ENCODE assay signal across 8 cellular contexts in genomic region chr6:30508890-30509736, GRCh38. TPM values are rescaled to one million over a fixed set of nuclear protein-coding genes. Genes with fewer than 3 reads are reported as not detected.
DNase-seq lines count a peak whose midpoint lies in the region; ATAC-seq and TF ChIP-seq lines count a peak whose summit lies in the region.

No MANE protein-coding gene starts in this region.

- H3K9me3 ChIP-seq in Loucy (ENCODE audit: insufficient read depth, low read depth, low read length), result no peaks in the 10 kb centered on the region

- peak overlapping the region in 27 of 59 donors; percentile 3 to 66 (median 30) for H3K27ac ChIP-seq in dorsolateral prefrontal cortex

- H4K20me1 ChIP-seq in Loucy (ENCODE audit: insufficient read depth, low read length, poor library complexity, severe bottlenecking), result no peaks in the 10 kb centered on the region

- H3K27me3 ChIP-seq in Loucy (ENCODE audit: insufficient read depth, low read length, poor library complexity, severe bottlenecking), result no peaks in the 10 kb centered on the region
- peaks cover 0 to 23% (median 0%) of the 10 kb centered on the region in 45 donors for H3K27me3 ChIP-seq in dorsolateral prefrontal cortex

- TF ChIP-seq CTCF in Loucy (conservative IDR thresholded peaks at IDR 0.05; ENCODE audit: low read length) (no peak), dorsolateral prefrontal cortex (IDR thresholded peaks at IDR 0.05 in 54 of 56, conservative IDR thresholded peaks at IDR 0.05 in 2 of 56; ENCODE audit: low read depth in 1 of 56, partially characterized antibody in 56 of 56) (no peak)

- H3K4me3 ChIP-seq in Loucy (ENCODE audit: low read length, poor library complexity, severe bottlenecking), result peak overlapping the region; percentile 67
- no peak overlapping the region for H3K4me3 ChIP-seq in dorsolateral prefrontal cortex

- peak overlapping the region; percentile 51 for H3K4me3 Mint-ChIP-seq in activated CD4-positive, alpha-beta T cell treated with anti-CD3 and anti-CD28 coated beads for 36 hours
- H3K4me3 Mint-ChIP-seq in central memory CD8-positive, alpha-beta T cell, result peak overlapping the region; percentile 52
- H3K4me3 Mint-ChIP-seq in stimulated activated effector memory CD8-positive, alpha-beta T cell treated with anti-CD3 and anti-CD28 coated beads, Interleukin-12 subunit alpha, Interleukin-12 subunit beta, amount 100 ng/mL, for 72 hours, result peak overlapping the region; percentile 47

- H3K4me1 Mint-ChIP-seq in activated CD4-positive, alpha-beta T cell treated with anti-CD3 and anti-CD28 coated beads for 36 hours, result peaks cover 60% of the 10 kb centered on the region
- peaks cover 44% of the 10 kb centered on the region for H3K4me1 Mint-ChIP-seq in central memory CD8-positive, alpha-beta T cell
- H3K4me1 Mint-ChIP-seq in stimulated activated effector memory CD8-positive, alpha-beta T cell treated with anti-CD3 and anti-CD28 coated beads, Interleukin-12 subunit alpha, Interleukin-12 subunit beta, amount 100 ng/mL, for 72 hours, result peaks cover 41% of the 10 kb centered on the region

- peak; percentile 37 for DNase-seq in activated CD4-positive, alpha-beta T cell treated with anti-CD3 and anti-CD28 coated beads for 36 hours
- no peak for DNase-seq in activated CD4-positive, alpha-beta T cell treated with anti-CD3 and anti-CD28 coated beads for 1 hour
- no peak for DNase-seq in central memory CD8-positive, alpha-beta T cell (ENCODE audit: low spot score in 2 of 2)
- no peak for DNase-seq in stimulated activated effector memory CD8-positive, alpha-beta T cell treated with anti-CD3 and anti-CD28 coated beads, Interleukin-12 subunit alpha, Interleukin-12 subunit beta, amount 100 ng/mL, for 72 hours (ENCODE audit: low spot score in 2 of 2)
- no peak for DNase-seq in dedifferentiated amniotic fluid mesenchymal stem cell (ENCODE audit: extremely low spot score)
- DNase-seq in inferior parietal cortex (ENCODE audit: extremely low spot score), result no peak
- DNase-seq in dorsolateral prefrontal cortex, result no peak

- ATAC-seq in activated CD4-positive, alpha-beta T cell treated with anti-CD3 and anti-CD28 coated beads for 36 hours, result peak; percentile 71
- peak; percentile 85 for ATAC-seq in central memory CD8-positive, alpha-beta T cell (replicated peaks; ENCODE audit: extremely low read depth, poor library complexity, severe bottlenecking)
- ATAC-seq in stimulated activated effector memory CD8-positive, alpha-beta T cell treated with anti-CD3 and anti-CD28 coated beads, Interleukin-12 subunit alpha, Interleukin-12 subunit beta, amount 100 ng/mL, for 72 hours, result peak; percentile 88

- H3K9me3 Mint-ChIP-seq in activated CD4-positive, alpha-beta T cell treated with anti-CD3 and anti-CD28 coated beads for 36 hours (ENCODE audit: low read depth), result no peaks in the 10 kb centered on the region
- H3K9me3 Mint-ChIP-seq in central memory CD8-positive, alpha-beta T cell, result no peaks in the 10 kb centered on the region
- H3K9me3 Mint-ChIP-seq in stimulated activated effector memory CD8-positive, alpha-beta T cell treated with anti-CD3 and anti-CD28 coated beads, Interleukin-12 subunit alpha, Interleukin-12 subunit beta, amount 100 ng/mL, for 72 hours, result no peaks in the 10 kb centered on the region

- H3K36me3 Mint-ChIP-seq in activated CD4-positive, alpha-beta T cell treated with anti-CD3 and anti-CD28 coated beads for 36 hours (ENCODE audit: low read depth), result peaks cover 2% of the 10 kb centered on the region
- peaks cover 8% of the 10 kb centered on the region for H3K36me3 Mint-ChIP-seq in central memory CD8-positive, alpha-beta T cell (ENCODE audit: insufficient read depth)
- H3K36me3 Mint-ChIP-seq in stimulated activated effector memory CD8-positive, alpha-beta T cell treated with anti-CD3 and anti-CD28 coated beads, Interleukin-12 subunit alpha, Interleukin-12 subunit beta, amount 100 ng/mL, for 72 hours, result peaks cover 7% of the 10 kb centered on the region

- H3K27me3 Mint-ChIP-seq in activated CD4-positive, alpha-beta T cell treated with anti-CD3 and anti-CD28 coated beads for 36 hours, result no peaks in the 10 kb centered on the region
- no peaks in the 10 kb centered on the region for H3K27me3 Mint-ChIP-seq in central memory CD8-positive, alpha-beta T cell

- H3K9ac ChIP-seq in Loucy (ENCODE audit: low read depth, low read length, poor library complexity, severe bottlenecking), result peak overlapping the region; percentile 79

- H3K4me2 ChIP-seq in Loucy (ENCODE audit: low read depth, low read length, poor library complexity, severe bottlenecking), result peak overlapping the region; percentile 90

- intact Hi-C loops in activated CD4-positive, alpha-beta T cell treated with anti-CD3 and anti-CD28 coated beads for 36 hours (cut with DNase I, micrococcal nuclease), result loop anchor here (1.0 to 2.0 kb wide), 4 partner anchors 7 to 20 kb away; no protein-coding TSS in a partner anchor
- intact Hi-C loops in dorsolateral prefrontal cortex (cut with DNase I), result no loop called here

- peak overlapping the region; percentile 94 for H3K27ac Mint-ChIP-seq in activated CD4-positive, alpha-beta T cell treated with anti-CD3 and anti-CD28 coated beads for 36 hours
- H3K27ac Mint-ChIP-seq in central memory CD8-positive, alpha-beta T cell (ENCODE audit: low read depth), result peak overlapping the region; percentile 62
- H3K27ac Mint-ChIP-seq in stimulated activated effector memory CD8-positive, alpha-beta T cell treated with anti-CD3 and anti-CD28 coated beads, Interleukin-12 subunit alpha, Interleukin-12 subunit beta, amount 100 ng/mL, for 72 hours, result peak overlapping the region; percentile 77

- no peaks in the 10 kb centered on the region for H3K9me2 ChIP-seq in Loucy (replicated peaks; ENCODE audit: low read depth, low read length)

- peaks cover 19% of the 10 kb centered on the region for H3F3A ChIP-seq in Loucy (ENCODE audit: low read depth)

- H3K79me2 ChIP-seq in Loucy (ENCODE audit: insufficient read depth, low read length), result no peaks in the 10 kb centered on the region

- POLR2A ChIA-PET in activated CD4-positive, alpha-beta T cell treated with anti-CD3 and anti-CD28 coated beads for 36 hours (lab: Charles Lee), result interaction anchor here (0.6 to 2.1 kb wide), 4 partner anchors 17 to 179 kb away, joined by 4 to 6 read pairs (median 5); no protein-coding TSS in a partner anchor

- no peaks in the 10 kb centered on the region for H3K36me3 ChIP-seq in Loucy (ENCODE audit: insufficient read depth, low read length)

- no peak overlapping the region for H2AFZ ChIP-seq in Loucy (ENCODE audit: low read length)

- CTCF ChIA-PET in activated CD4-positive, alpha-beta T cell treated with anti-CD3 and anti-CD28 coated beads for 36 hours (lab: Charles Lee), result interaction anchor here (0.6 to 4.3 kb wide), 15 partner anchors 9 to 62 kb away, joined by 3 to 39 read pairs (median 5); partner anchors contain the start of gene ABCF1

- peaks cover 56% of the 10 kb centered on the region for H3K4me1 ChIP-seq in Loucy (ENCODE audit: insufficient read depth, low read length, poor library complexity, severe bottlenecking)

RNA-seq across cellular contexts. Expression of gene HLA-E, which starts 19.8 kb away (rescaled TPM):
- total RNA-seq in activated CD4-positive, alpha-beta T cell treated with anti-CD3 and anti-CD28 coated beads for 36 hours, result 100 to 1,000 TPM; 451 to 502 TPM
- total RNA-seq in dorsolateral prefrontal cortex, result 100 to 1,000 TPM in 88 of 120 experiments, 10 to 100 TPM in 32; 69.4 to 274 (median 123) TPM

RNA-seq across cellular contexts. Expression of gene GNL1, which starts 47.2 kb away (rescaled TPM):
- total RNA-seq in activated CD4-positive, alpha-beta T cell treated with anti-CD3 and anti-CD28 coated beads for 36 hours, result 100 to 1,000 TPM in 1 of 2 experiments, 10 to 100 TPM in 1; 91.3 to 104 TPM
- total RNA-seq in dorsolateral prefrontal cortex, result 100 to 1,000 TPM in 17 of 120 experiments, 10 to 100 TPM in 103; 56.1 to 116 (median 87.5) TPM

RNA-seq across cellular contexts. Expression of gene PRR3, which starts 48.0 kb away (rescaled TPM):
- total RNA-seq in activated CD4-positive, alpha-beta T cell treated with anti-CD3 and anti-CD28 coated beads for 36 hours, result 10 to 100 TPM; 29.4 to 45.8 TPM
- total RNA-seq in dorsolateral prefrontal cortex, result 10 to 100 TPM; 12.5 to 28.4 (median 19.5) TPM

Comparison
In these comparisons a context has a peak if more than half of its experiments do, and no peak if none do; other contexts are left out.
1. intact Hi-C loops: an anchor here in activated CD4-positive, alpha-beta T cell treated with anti-CD3 and anti-CD28 coated beads for 36 hours (1.0 to 2.0 kb wide); none called in dorsolateral prefrontal cortex.